10 cellular contexts compared by ENCODE assay signal in genomic region chr5:68303038-68303738, GRCh38.
DNase-seq lines count a peak whose midpoint lies in the region; ATAC-seq and TF ChIP-seq lines count a peak whose summit lies in the region.
"Had no signal": no experiment of that assay in that cellular context is flagged by ENCODE, and none has a peak within 500 bp of the region (broad histone marks: within the 10 kb centered on the region; RNA-seq: fewer than 3 reads in every experiment).

No MANE protein-coding gene starts in this region.

- H3K36me3 ChIP-seq in tibial nerve (peaks cover 0 to 34% (median 0%) of the 10 kb centered on the region in 3 donors), HAP-1 (replicated peaks) (no peaks in the 10 kb centered on the region)

- peaks cover 0 to 17% (median 0%) of the 10 kb centered on the region in 4 donors for H3K4me1 ChIP-seq in tibial nerve
- no peaks in the 10 kb centered on the region for H3K4me1 ChIP-seq in HAP-1

- POLR2A ChIA-PET in CD4-positive, alpha-beta T cell (lab: Charles Lee) = interaction anchor here (0.6 to 1.8 kb wide), 4 partner anchors 23 to 131 kb away, joined by 3 to 7 read pairs (median 4); no protein-coding TSS in a partner anchor

- no peak for DNase-seq in CD4-positive, alpha-beta T cell
- DNase-seq in fibroblast of mammary gland (ENCODE audit: low read depth) (peak; percentile 54), tibial nerve (ENCODE audit: low spot score in 2 of 2) (no peak), HAP-1 (ENCODE audit: low spot score in 2 of 2) (no peak), NCI-H2029 treated with DMSO at 0.1 percent for 48 hours (lab: John Stamatoyannopoulos, UW) (no peak), HT-29 (ENCODE audit: low spot score) (no peak)
- DNase-seq: NCI-H187 treated with DMSO at 0.1 percent for 48 hours, T1000 had no signal

- peaks cover 4% of the 10 kb centered on the region for H3K4me1 Mint-ChIP-seq in CD4-positive, alpha-beta T cell (ENCODE audit: low read depth)

- intact Hi-C loops in CD4-positive, alpha-beta T cell (cut with DNase I, micrococcal nuclease) = no loop called here

- ATAC-seq in CD4-positive, alpha-beta T cell (ENCODE audit: poor library complexity) = no peak
- ATAC-seq in GM19395 (IDR thresholded peaks at IDR 0.05; ENCODE audit: unreplicated experiment) = peak; percentile 66
- peak; percentile 61 for ATAC-seq in HG03571 (IDR thresholded peaks at IDR 0.05; ENCODE audit: unreplicated experiment)

- H3K4me3 ChIP-seq in fibroblast of mammary gland (ENCODE audit: control insufficient read depth, low read depth, low read length) (no peak overlapping the region), tibial nerve (no peak overlapping the region), HAP-1 (no peak overlapping the region)

- H3K4me3 Mint-ChIP-seq in CD4-positive, alpha-beta T cell = no peak overlapping the region

- no peaks in the 10 kb centered on the region for H3K9me3 ChIP-seq in CD4-positive, alpha-beta T cell (ENCODE audit: control insufficient read depth, low read length)
- H3K9me3 ChIP-seq in tibial nerve (no peaks in the 10 kb centered on the region), HAP-1 (no peaks in the 10 kb centered on the region)

- CTCF ChIA-PET in CD4-positive, alpha-beta T cell (lab: Charles Lee) = interaction anchor here (0.6 to 1.9 kb wide), 3 partner anchors 17 to 103 kb away, joined by 3 to 5 read pairs (median 3); no protein-coding TSS in a partner anchor

- no peaks in the 10 kb centered on the region for H3K9me3 Mint-ChIP-seq in CD4-positive, alpha-beta T cell

- no peaks in the 10 kb centered on the region for H3K27me3 ChIP-seq in CD4-positive, alpha-beta T cell (ENCODE audit: control insufficient read depth, insufficient read depth, low read length)
- H3K27me3 ChIP-seq in tibial nerve = no peaks in the 10 kb centered on the region
- H3K27me3 ChIP-seq in HAP-1 (ENCODE audit: low read depth) = peaks cover 2% of the 10 kb centered on the region

- 64 to 75% methylated on average over 3 of the region's 3 CpGs for WGBS in tibial nerve, 2 donors

- in situ Hi-C loops in HAP-1 (cut with MboI; ENCODE audit: low sequenced_read_pairs) = no loop called here

- no peak overlapping the region for H3K27ac ChIP-seq in CD4-positive, alpha-beta T cell (ENCODE audit: low read depth, low read length)
- no peak overlapping the region for H3K27ac ChIP-seq in tibial nerve

- no peak for TF ChIP-seq CTCF in CD4-positive, alpha-beta T cell (IDR thresholded peaks at IDR 0.05)
- TF ChIP-seq CTCF in fibroblast of mammary gland (conservative IDR thresholded peaks at IDR 0.05; ENCODE audit: control insufficient read depth, insufficient read depth, low read depth, low read length) (no peak), tibial nerve (IDR thresholded peaks at IDR 0.05) (no peak)

- H3K27ac Mint-ChIP-seq in CD4-positive, alpha-beta T cell = peak overlapping the region; percentile 18

- no peaks in the 10 kb centered on the region for H3K27me3 Mint-ChIP-seq in CD4-positive, alpha-beta T cell

- no peak for TF ChIP-seq EP300 in tibial nerve (IDR thresholded peaks at IDR 0.05)

- peaks cover 39% of the 10 kb centered on the region for H3K36me3 Mint-ChIP-seq in CD4-positive, alpha-beta T cell (ENCODE audit: low read depth)

- TF ChIP-seq POLR2A in tibial nerve (IDR thresholded peaks at IDR 0.05) = no peak
